20 cellular contexts compared by ENCODE assay signal in the genomic region with DNA sequence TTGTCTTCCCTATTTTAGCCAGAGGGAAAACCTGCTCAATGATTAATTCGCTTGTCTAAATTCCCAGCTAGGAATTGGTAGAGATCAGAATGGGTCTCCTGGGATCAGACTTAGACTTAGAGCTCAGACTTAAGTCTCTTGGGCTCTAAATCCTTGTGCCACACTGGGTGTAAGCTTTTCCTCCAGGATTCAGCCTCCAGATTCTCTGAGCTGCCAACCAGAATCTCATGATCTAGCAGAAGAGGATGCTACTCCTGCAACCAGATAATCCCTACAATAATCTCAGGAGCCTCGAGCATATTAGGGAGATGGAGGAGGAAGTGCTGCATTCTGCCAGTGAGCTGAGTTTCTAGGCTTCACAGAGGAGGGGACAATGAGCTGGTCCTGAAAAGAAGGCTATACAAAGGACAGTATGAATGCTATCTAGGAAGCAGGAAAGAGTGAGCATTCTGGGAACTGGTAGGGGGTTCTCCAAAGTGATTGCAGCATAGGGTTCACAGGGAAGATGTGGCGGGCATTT.
"Had no signal": no experiment of that assay in that cellular context is flagged by ENCODE, and none has a peak within 500 bp of the region (broad histone marks: within the 10 kb centered on the region; RNA-seq: fewer than 3 reads in every experiment).

No MANE protein-coding gene starts in this region.

- H3K79me2 ChIP-seq: hepatocyte had no signal

- H3K4me2 ChIP-seq: hepatocyte had no signal

- H3K4me3 Mint-ChIP-seq: endodermal cell; nephron; stimulated activated naive B cell treated with anti-CD40 and anti-IgM and Interleukin-4, amounts not matched to agents 10 μg/mL and 1 μg/mL and 100 μg/mL, for 72 hours; stimulated activated naive CD8-positive, alpha-beta T cell treated with anti-CD3 and anti-CD28 coated beads, Interleukin-15, amount 100 ng/mL, for 72 hours had no signal

- H3K36me3 ChIP-seq: colonic mucosa, thoracic aorta, transverse colon had no signal

- H3K4me1 Mint-ChIP-seq: endodermal cell; stimulated activated naive B cell treated with anti-CD40 and anti-IgM and Interleukin-4, amounts not matched to agents 10 μg/mL and 1 μg/mL and 100 μg/mL, for 72 hours had no signal

- H2AFZ ChIP-seq: hepatocyte had no signal

- H3K9me3 Mint-ChIP-seq: stimulated activated naive CD8-positive, alpha-beta T cell treated with anti-CD3 and anti-CD28 coated beads, Interleukin-15, amount 100 ng/mL, for 72 hours had no signal

- H3K4me3 ChIP-seq: colonic mucosa, hepatocyte, lung, skin epidermis, thoracic aorta, transverse colon had no signal

- ATAC-seq: left colon, left ventricle myocardium superior, sciatic nerve had no signal

- H3K27ac Mint-ChIP-seq: endodermal cell; naive B cell; nephron; stimulated activated naive B cell treated with anti-CD40 and anti-IgM and Interleukin-4, amounts not matched to agents 10 μg/mL and 1 μg/mL and 100 μg/mL, for 72 hours; stimulated activated naive CD8-positive, alpha-beta T cell treated with anti-CD3 and anti-CD28 coated beads, Interleukin-15, amount 100 ng/mL, for 72 hours had no signal

- H3K9me3 ChIP-seq: colonic mucosa, thoracic aorta, transverse colon had no signal

- H3K27ac ChIP-seq: colonic mucosa, hepatocyte, skin epidermis, thoracic aorta, transverse colon had no signal

- H3K27me3 ChIP-seq: colonic mucosa, hepatocyte, transverse colon had no signal

- H3K36me3 Mint-ChIP-seq: naive B cell; stimulated activated naive B cell treated with anti-CD40 and anti-IgM and Interleukin-4, amounts not matched to agents 10 μg/mL and 1 μg/mL and 100 μg/mL, for 72 hours had no signal

- H3K4me1 ChIP-seq: colonic mucosa, transverse colon had no signal

- DNase-seq: colonic mucosa; effector CD4-positive, alpha-beta T cell; endodermal cell; foreskin melanocyte; head of caudate nucleus; left colon; left ventricle myocardium superior; mesendoderm; naive B cell; stimulated activated CD4-positive, alpha-beta T cell treated with anti-CD3 and anti-CD28 coated beads, Interleukin-2, amount 100 ng/mL, for 24 hours; stimulated activated naive B cell treated with anti-CD40 and anti-IgM and Interleukin-4, amounts not matched to agents 10 μg/mL and 1 μg/mL and 100 μg/mL, for 72 hours; stimulated activated naive CD8-positive, alpha-beta T cell treated with anti-CD3 and anti-CD28 coated beads, Interleukin-15, amount 100 ng/mL, for 72 hours; substantia nigra; transverse colon had no signal

- H3K27me3 Mint-ChIP-seq: stimulated activated naive B cell treated with anti-CD40 and anti-IgM and Interleukin-4, amounts not matched to agents 10 μg/mL and 1 μg/mL and 100 μg/mL, for 72 hours; stimulated activated naive CD8-positive, alpha-beta T cell treated with anti-CD3 and anti-CD28 coated beads, Interleukin-15, amount 100 ng/mL, for 72 hours had no signal
